9 cellular contexts compared by ENCODE assay signal in the genomic region with DNA sequence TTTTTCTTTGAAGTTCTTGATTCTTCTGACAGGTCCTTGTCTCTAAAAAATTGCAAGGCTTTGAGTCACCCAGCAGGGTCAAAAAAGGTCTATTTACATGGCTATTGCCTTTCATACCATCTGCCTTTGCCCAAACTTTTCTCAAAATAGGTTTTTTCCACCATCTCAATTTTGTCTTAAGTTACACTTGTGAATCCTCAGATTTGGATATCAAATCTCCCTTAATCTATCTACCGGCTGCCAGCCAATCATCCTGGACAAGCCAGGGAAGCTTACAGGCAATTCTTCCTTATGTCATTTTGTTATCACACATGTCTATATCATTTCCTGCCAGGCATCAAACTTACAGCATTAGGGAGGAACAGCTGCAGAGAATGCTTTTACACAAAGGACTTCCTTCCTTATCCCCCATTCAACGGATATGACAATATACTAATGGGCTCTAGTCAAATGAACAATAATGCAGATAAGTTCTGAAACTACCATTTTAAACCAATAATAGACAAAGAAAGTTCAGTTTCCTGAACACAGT.
A peak's percentile ranks its signal among the peaks of the same experiment; 100 is the strongest.
DNase-seq lines count a peak whose midpoint lies in the region; ATAC-seq and FAIRE-seq lines count a peak whose summit lies in the region.
"Had no signal": no experiment of that assay in that cellular context is flagged by ENCODE, and none has a peak within 500 bp of the region (broad histone marks: within the 10 kb centered on the region; RNA-seq: fewer than 3 reads in every experiment).

No MANE protein-coding gene starts in this region.

- peaks cover 70% of the 10 kb centered on the region for H3K4me1 Mint-ChIP-seq in activated CD4-positive, alpha-beta T cell treated with anti-CD3 and anti-CD28 coated beads for 36 hours
- H3K4me1 Mint-ChIP-seq in stimulated activated naive B cell treated with anti-CD40 and anti-IgM and Interleukin-4, amounts not matched to agents 10 μg/mL and 1 μg/mL and 100 μg/mL, for 72 hours = peaks cover 44 to 79% of the 10 kb centered on the region in 2 donors

- POLR2A ChIA-PET in activated CD4-positive, alpha-beta T cell treated with anti-CD3 and anti-CD28 coated beads for 36 hours (lab: Charles Lee) = no interaction called here

- peak overlapping the region; percentile 58 for H3K27ac Mint-ChIP-seq in activated CD4-positive, alpha-beta T cell treated with anti-CD3 and anti-CD28 coated beads for 36 hours
- peak overlapping the region; percentile 63 for H3K27ac Mint-ChIP-seq in stimulated activated naive B cell treated with anti-CD40 and anti-IgM and Interleukin-4, amounts not matched to agents 10 μg/mL and 1 μg/mL and 100 μg/mL, for 72 hours

- intact Hi-C loops in activated CD4-positive, alpha-beta T cell treated with anti-CD3 and anti-CD28 coated beads for 36 hours (cut with DNase I, micrococcal nuclease) = loop anchor here (2.0 kb wide), 1 partner anchor 34 kb away; no protein-coding TSS in a partner anchor

- peaks cover 9% of the 10 kb centered on the region for H3K9me3 Mint-ChIP-seq in activated CD4-positive, alpha-beta T cell treated with anti-CD3 and anti-CD28 coated beads for 36 hours (ENCODE audit: low read depth)
- H3K9me3 Mint-ChIP-seq in stimulated activated naive B cell treated with anti-CD40 and anti-IgM and Interleukin-4, amounts not matched to agents 10 μg/mL and 1 μg/mL and 100 μg/mL, for 72 hours = peaks cover 10 to 13% of the 10 kb centered on the region in 2 donors

- peaks cover 27% of the 10 kb centered on the region for H3K36me3 Mint-ChIP-seq in activated CD4-positive, alpha-beta T cell treated with anti-CD3 and anti-CD28 coated beads for 36 hours (ENCODE audit: low read depth)
- peaks cover 33 to 45% of the 10 kb centered on the region in 2 donors for H3K36me3 Mint-ChIP-seq in stimulated activated naive B cell treated with anti-CD40 and anti-IgM and Interleukin-4, amounts not matched to agents 10 μg/mL and 1 μg/mL and 100 μg/mL, for 72 hours

- CTCF ChIA-PET in activated CD4-positive, alpha-beta T cell treated with anti-CD3 and anti-CD28 coated beads for 36 hours (lab: Charles Lee) = interaction anchor here (0.9 to 1.6 kb wide), 3 partner anchors 19 to 84 kb away, joined by 3 read pairs; no protein-coding TSS in a partner anchor

- H3K27me3 Mint-ChIP-seq in activated CD4-positive, alpha-beta T cell treated with anti-CD3 and anti-CD28 coated beads for 36 hours = no peaks in the 10 kb centered on the region
- no peaks in the 10 kb centered on the region for H3K27me3 Mint-ChIP-seq in stimulated activated naive B cell treated with anti-CD40 and anti-IgM and Interleukin-4, amounts not matched to agents 10 μg/mL and 1 μg/mL and 100 μg/mL, for 72 hours

- peak; percentile 65 for FAIRE-seq in RCC 7860 (lab: Jason Lieb, UNC)

- no peak for DNase-seq in activated CD4-positive, alpha-beta T cell treated with anti-CD3 and anti-CD28 coated beads for 36 hours
- no peak for DNase-seq in activated CD4-positive, alpha-beta T cell treated with anti-CD3 and anti-CD28 coated beads, Interleukin-2, amount 50 U/mL, for 4 hours
- DNase-seq in RCC 7860 (ENCODE audit: low spot score) (peak; percentile 50), fibroblast of gingiva (ENCODE audit: low read depth) (peak; percentile 39), NCI-H2081 treated with DMSO at 0.1 percent for 48 hours (lab: John Stamatoyannopoulos, UW) (no peak), GM03348 (ENCODE audit: low spot score) (no peak)
- no peak for DNase-seq in stimulated activated naive B cell treated with anti-CD40 and anti-IgM and Interleukin-4, amounts not matched to agents 10 μg/mL and 1 μg/mL and 100 μg/mL, for 72 hours

- ATAC-seq in activated CD4-positive, alpha-beta T cell treated with anti-CD3 and anti-CD28 coated beads for 36 hours = peak; percentile 50
- no peak for ATAC-seq in stimulated activated naive B cell treated with anti-CD40 and anti-IgM and Interleukin-4, amounts not matched to agents 10 μg/mL and 1 μg/mL and 100 μg/mL, for 72 hours (replicated peaks)
- no peak for ATAC-seq in HG02759 (IDR thresholded peaks at IDR 0.05; ENCODE audit: unreplicated experiment)
- ATAC-seq: Panc1 had no signal

- H3K4me3 Mint-ChIP-seq in activated CD4-positive, alpha-beta T cell treated with anti-CD3 and anti-CD28 coated beads for 36 hours = peak overlapping the region; percentile 1
- H3K4me3 Mint-ChIP-seq in stimulated activated naive B cell treated with anti-CD40 and anti-IgM and Interleukin-4, amounts not matched to agents 10 μg/mL and 1 μg/mL and 100 μg/mL, for 72 hours = peak overlapping the region in 1 of 2 donors; percentile 15

Comparison
In these comparisons a context has a peak if more than half of its experiments do, and no peak if none do; other contexts are left out.
1. DNase-seq: peak in RCC 7860 (single experiment) and fibroblast of gingiva (single experiment); none in activated CD4-positive, alpha-beta T cell treated with anti-CD3 and anti-CD28 coated beads for 36 hours (single experiment), activated CD4-positive, alpha-beta T cell treated with anti-CD3 and anti-CD28 coated beads, Interleukin-2, amount 50 U/mL, for 4 hours (0 of 2), stimulated activated naive B cell treated with anti-CD40 and anti-IgM and Interleukin-4, amounts not matched to agents 10 μg/mL and 1 μg/mL and 100 μg/mL, for 72 hours (single experiment), NCI-H2081 treated with DMSO at 0.1 percent for 48 hours (single experiment) and GM03348 (single experiment).